1 cellular context compared by ENCODE assay signal in the genomic region with DNA sequence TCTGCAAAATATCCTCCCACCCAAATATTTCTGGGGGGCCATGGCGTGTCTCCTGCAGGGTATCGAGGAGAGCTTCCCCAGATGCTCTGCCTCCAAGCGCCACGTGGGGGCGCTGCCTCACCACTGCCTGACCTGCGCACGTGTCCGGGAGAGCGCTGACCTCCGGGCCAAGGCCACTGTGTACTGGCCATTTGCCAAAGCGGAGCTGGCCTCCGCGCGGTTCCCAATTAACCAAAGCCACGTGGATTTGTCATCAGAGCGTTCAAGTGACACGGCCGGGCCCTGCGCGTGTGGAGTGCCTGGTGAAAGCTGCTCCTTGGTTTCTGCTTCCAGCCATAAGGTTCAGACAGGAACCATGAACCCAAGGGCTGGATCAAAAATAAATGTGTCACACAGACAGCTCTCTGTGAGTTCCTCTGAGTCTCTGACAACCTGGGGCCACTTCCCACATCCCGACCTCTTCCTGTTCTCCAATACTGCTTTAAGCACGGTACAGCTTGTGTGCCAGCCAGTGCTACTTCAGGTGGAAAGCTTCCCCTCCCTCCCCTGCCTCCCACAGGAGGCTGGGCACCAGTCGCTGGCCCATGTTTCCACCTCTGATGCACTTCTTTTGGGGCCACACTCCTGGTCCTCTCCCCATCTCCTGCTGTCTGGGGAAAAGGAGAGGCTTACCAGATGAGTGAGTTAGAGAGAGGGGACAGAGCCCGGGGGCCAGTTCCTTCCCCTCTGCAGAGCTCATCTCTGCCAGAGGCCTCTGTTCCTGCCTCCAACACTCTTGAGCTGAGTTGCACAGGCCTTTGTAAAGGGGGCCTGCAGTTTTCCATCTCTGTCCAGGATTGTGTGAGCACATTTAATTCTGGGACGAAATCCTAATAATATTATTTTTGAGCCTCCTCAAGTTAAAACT.
TF ChIP-seq lines count a peak whose summit lies in the region.

No MANE protein-coding gene starts in this region.

TF ChIP-seq in HepG2, 621 proteins besides CTCF, POLR2A, EP300 and RAD21 (continued from another document and continues in another):
- TF ChIP-seq, protein P1, sequence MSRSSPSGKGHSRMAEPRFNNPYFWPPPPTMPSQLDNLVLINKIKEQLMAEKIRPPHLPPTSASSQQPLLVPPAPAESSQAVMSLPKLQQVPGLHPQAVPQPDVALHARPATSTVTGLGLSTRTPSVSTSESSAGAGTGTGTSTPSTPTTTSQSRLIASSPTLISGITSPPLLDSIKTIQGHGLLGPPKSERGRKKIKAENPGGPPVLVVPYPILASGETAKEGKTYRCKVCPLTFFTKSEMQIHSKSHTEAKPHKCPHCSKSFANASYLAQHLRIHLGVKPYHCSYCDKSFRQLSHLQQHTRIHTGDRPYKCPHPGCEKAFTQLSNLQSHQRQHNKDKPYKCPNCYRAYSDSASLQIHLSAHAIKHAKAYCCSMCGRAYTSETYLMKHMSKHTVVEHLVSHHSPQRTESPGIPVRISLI (CRISPR knock-in tag; IDR thresholded peaks at IDR 0.05; ENCODE audit: borderline replicate concordance) = no peak
- TF ChIP-seq ZNF260 (CRISPR knock-in tag; IDR thresholded peaks at IDR 0.05; ENCODE audit: borderline replicate concordance, low read depth) (no peak), FOXP1 (IDR thresholded peaks at IDR 0.05) (no peak), FOXP1 (CRISPR knock-in tag; IDR thresholded peaks at IDR 0.05) (no peak), ATF2 (CRISPR knock-in tag; IDR thresholded peaks at IDR 0.05) (0 out of 2 replicates have a peak, but pooled peaks have one; percentile 30), MTA1 (CRISPR knock-in tag; IDR thresholded peaks at IDR 0.05; ENCODE audit: borderline replicate concordance) (no peak; the same call in 1 of the 2 replicates), GATAD1 (CRISPR knock-in tag; IDR thresholded peaks at IDR 0.05) (0 out of 2 replicates have a peak, but pooled peaks have one; percentile 48), PAWR (CRISPR knock-in tag; IDR thresholded peaks at IDR 0.05; ENCODE audit: borderline replicate concordance) (no peak), SP4 (CRISPR knock-in tag; IDR thresholded peaks at IDR 0.05) (0 out of 2 replicates have a peak, but pooled peaks have one; percentile 33), ZNF543 (CRISPR knock-in tag; IDR thresholded peaks at IDR 0.05) (0 out of 2 replicates have a peak, but pooled peaks have one; percentile 38), GMEB2 (CRISPR knock-in tag; IDR thresholded peaks at IDR 0.05; ENCODE audit: low read depth) (no peak), TP53 (CRISPR knock-in tag; conservative IDR thresholded peaks at IDR 0.05) (no peak), PREB (CRISPR knock-in tag; IDR thresholded peaks at IDR 0.05) (no peak), SMC3 (IDR thresholded peaks at IDR 0.05; ENCODE audit: low read length) (peak; percentile 7; the same call in 1 of the 2 replicates), SNAPC4 (CRISPR knock-in tag; IDR thresholded peaks at IDR 0.05) (no peak), ZNF274 (CRISPR knock-in tag; IDR thresholded peaks at IDR 0.05) (peak; percentile 56; the same call in 1 of the 2 replicates), ZMAT3 (CRISPR knock-in tag; conservative IDR thresholded peaks at IDR 0.05) (peak; percentile 62; the same call in 1 of the 2 replicates), ZKSCAN5 (CRISPR knock-in tag; IDR thresholded peaks at IDR 0.05) (no peak), ZFP1 (CRISPR knock-in tag; IDR thresholded peaks at IDR 0.05) (no peak), HNRNPK (IDR thresholded peaks at IDR 0.05; ENCODE audit: low read depth, low read length, poor library complexity, severe bottlenecking) (no peak), ZNF383 (CRISPR knock-in tag; IDR thresholded peaks at IDR 0.05; ENCODE audit: borderline replicate concordance) (no peak), FOXO1 (CRISPR knock-in tag; IDR thresholded peaks at IDR 0.05) (peak; percentile 64), HMG20A (CRISPR knock-in tag; IDR thresholded peaks at IDR 0.05; ENCODE audit: borderline replicate concordance) (peak; percentile 61; the same call in 1 of the 2 replicates), KDM5B (CRISPR knock-in tag; IDR thresholded peaks at IDR 0.05; ENCODE audit: borderline replicate concordance) (peak; percentile 76; the same call in 1 of the 2 replicates), YEATS2 (CRISPR knock-in tag; IDR thresholded peaks at IDR 0.05; ENCODE audit: borderline replicate concordance) (0 out of 2 replicates have a peak, but pooled peaks have one; percentile 35), RFXANK (CRISPR knock-in tag; IDR thresholded peaks at IDR 0.05) (no peak), ZNF556 (CRISPR knock-in tag; IDR thresholded peaks at IDR 0.05; ENCODE audit: borderline replicate concordance) (0 out of 2 replicates have a peak, but pooled peaks have one; percentile 67), REPIN1 (CRISPR knock-in tag; IDR thresholded peaks at IDR 0.05; ENCODE audit: borderline replicate concordance, low read depth) (peak; percentile 94), ZNF678 (CRISPR knock-in tag; IDR thresholded peaks at IDR 0.05) (no peak), ZNF790 (CRISPR knock-in tag; IDR thresholded peaks at IDR 0.05; ENCODE audit: borderline replicate concordance) (no peak), ZNF317 (CRISPR knock-in tag; IDR thresholded peaks at IDR 0.05) (0 out of 2 replicates have a peak, but pooled peaks have one; percentile 41), PHF8 (CRISPR knock-in tag; IDR thresholded peaks at IDR 0.05) (peak; percentile 35; the same call in 1 of the 2 replicates), FOXC1 (CRISPR knock-in tag; IDR thresholded peaks at IDR 0.05; ENCODE audit: borderline replicate concordance) (peak; percentile 83; the same call in 1 of the 2 replicates), PBX2 (CRISPR knock-in tag; IDR thresholded peaks at IDR 0.05) (no peak), SRSF9 (IDR thresholded peaks at IDR 0.05; ENCODE audit: borderline replicate concordance, insufficient read depth, low read depth, low read length, poor library complexity, severe bottlenecking) (no peak), ZNF775 (CRISPR knock-in tag; IDR thresholded peaks at IDR 0.05; ENCODE audit: borderline replicate concordance) (no peak), ZNF772 (CRISPR knock-in tag; IDR thresholded peaks at IDR 0.05) (0 out of 2 replicates have a peak, but pooled peaks have one; percentile 26), HOXA5 (CRISPR knock-in tag; IDR thresholded peaks at IDR 0.05) (no peak; the same call in 1 of the 2 replicates), RBM39 (IDR thresholded peaks at IDR 0.05; ENCODE audit: low read depth, low read length, poor library complexity, severe bottlenecking) (no peak), WIZ (CRISPR knock-in tag; IDR thresholded peaks at IDR 0.05) (peak; percentile 84; the same call in 1 of the 2 replicates), CBX2 (IDR thresholded peaks at IDR 0.05; ENCODE audit: low read depth, low read length) (no peak), CBX2 (CRISPR knock-in tag; IDR thresholded peaks at IDR 0.05; ENCODE audit: low read depth) (no peak), ZNF550 (CRISPR knock-in tag; IDR thresholded peaks at IDR 0.05; ENCODE audit: borderline replicate concordance) (no peak)
- TF ChIP-seq, protein P2, sequence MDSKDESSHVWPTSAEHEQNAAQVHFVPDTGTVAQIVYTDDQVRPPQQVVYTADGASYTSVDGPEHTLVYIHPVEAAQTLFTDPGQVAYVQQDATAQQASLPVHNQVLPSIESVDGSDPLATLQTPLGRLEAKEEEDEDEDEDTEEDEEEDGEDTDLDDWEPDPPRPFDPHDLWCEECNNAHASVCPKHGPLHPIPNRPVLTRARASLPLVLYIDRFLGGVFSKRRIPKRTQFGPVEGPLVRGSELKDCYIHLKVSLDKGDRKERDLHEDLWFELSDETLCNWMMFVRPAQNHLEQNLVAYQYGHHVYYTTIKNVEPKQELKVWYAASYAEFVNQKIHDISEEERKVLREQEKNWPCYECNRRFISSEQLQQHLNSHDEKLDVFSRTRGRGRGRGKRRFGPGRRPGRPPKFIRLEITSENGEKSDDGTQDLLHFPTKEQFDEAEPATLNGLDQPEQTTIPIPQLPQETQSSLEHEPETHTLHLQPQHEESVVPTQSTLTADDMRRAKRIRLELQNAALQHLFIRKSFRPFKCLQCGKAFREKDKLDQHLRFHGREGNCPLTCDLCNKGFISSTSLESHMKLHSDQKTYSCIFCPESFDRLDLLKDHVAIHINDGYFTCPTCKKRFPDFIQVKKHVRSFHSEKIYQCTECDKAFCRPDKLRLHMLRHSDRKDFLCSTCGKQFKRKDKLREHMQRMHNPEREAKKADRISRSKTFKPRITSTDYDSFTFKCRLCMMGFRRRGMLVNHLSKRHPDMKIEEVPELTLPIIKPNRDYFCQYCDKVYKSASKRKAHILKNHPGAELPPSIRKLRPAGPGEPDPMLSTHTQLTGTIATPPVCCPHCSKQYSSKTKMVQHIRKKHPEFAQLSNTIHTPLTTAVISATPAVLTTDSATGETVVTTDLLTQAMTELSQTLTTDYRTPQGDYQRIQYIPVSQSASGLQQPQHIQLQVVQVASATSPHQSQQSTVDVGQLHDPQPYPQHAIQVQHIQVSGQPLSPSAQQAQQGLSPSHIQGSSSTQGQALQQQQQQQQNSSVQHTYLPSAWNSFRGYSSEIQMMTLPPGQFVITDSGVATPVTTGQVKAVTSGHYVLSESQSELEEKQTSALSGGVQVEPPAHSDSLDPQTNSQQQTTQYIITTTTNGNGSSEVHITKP (CRISPR knock-in tag; IDR thresholded peaks at IDR 0.05; ENCODE audit: low read depth) = no peak
- TF ChIP-seq, protein P3, sequence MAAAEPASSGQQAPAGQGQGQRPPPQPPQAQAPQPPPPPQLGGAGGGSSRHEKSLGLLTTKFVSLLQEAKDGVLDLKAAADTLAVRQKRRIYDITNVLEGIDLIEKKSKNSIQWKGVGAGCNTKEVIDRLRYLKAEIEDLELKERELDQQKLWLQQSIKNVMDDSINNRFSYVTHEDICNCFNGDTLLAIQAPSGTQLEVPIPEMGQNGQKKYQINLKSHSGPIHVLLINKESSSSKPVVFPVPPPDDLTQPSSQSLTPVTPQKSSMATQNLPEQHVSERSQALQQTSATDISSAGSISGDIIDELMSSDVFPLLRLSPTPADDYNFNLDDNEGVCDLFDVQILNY (CRISPR knock-in tag; conservative IDR thresholded peaks at IDR 0.05) = no peak
